ENCODE assay signal across 15 cellular contexts in the genomic region with DNA sequence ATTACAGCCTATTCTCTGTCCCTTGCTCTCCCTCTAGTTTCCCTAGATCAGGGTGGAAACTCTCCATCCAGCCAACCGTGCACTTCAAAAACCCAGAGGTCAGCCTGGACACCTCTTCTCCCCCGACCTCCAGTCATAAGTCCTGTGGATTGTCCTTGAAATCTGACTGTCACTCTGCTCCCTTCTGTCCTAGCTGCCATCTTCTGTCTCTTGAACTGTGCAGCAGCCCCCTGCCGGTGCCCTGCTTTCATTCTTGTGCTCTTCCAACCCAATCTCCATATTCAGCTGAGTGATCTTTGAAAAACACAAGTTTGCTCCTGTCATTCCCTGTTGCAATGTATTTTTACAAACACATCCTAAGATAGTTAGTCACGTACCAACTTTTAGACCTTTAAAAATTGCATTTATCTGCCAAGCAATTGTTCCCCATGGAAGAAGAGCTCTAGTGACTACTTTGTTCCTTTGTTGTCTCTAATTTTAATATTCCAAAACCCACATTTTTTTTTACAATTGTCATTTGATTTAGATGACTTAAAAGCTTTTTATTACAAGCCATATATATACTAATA.
DNase-seq lines count a peak whose midpoint lies in the region; ATAC-seq, FAIRE-seq and TF ChIP-seq lines count a peak whose summit lies in the region.
"Had no signal": no experiment of that assay in that cellular context is flagged by ENCODE, and none has a peak within 500 bp of the region (broad histone marks: within the 10 kb centered on the region; RNA-seq: fewer than 3 reads in every experiment).

No MANE protein-coding gene starts in this region.

- POLR2A ChIA-PET in GM12878 (lab: Charles Lee) = interaction anchor here (1.0 to 2.8 kb wide), 10 partner anchors 10 to 324 kb away, joined by 3 to 29 read pairs (median 5); no protein-coding TSS in a partner anchor

- WGBS in GM12878 (ENCODE audit: insufficient coverage, insufficient replicate concordance, low lambda C conversion rate, missing lambda C conversion rate) = 96% methylated on average over 4 of the region's 4 CpGs

- H2AFZ ChIP-seq in KMS-11 (ENCODE audit: low read depth) (no peak overlapping the region), GM12878 (ENCODE audit: control insufficient read depth, low read depth, low read length) (no peak overlapping the region)

- in situ Hi-C loops in GM12878 (cut with MboI) = no loop called here

- RAD21 ChIA-PET in GM12878 (lab: Charles Lee; ENCODE audit: unreplicated experiment) = interaction anchor here (0.8 to 2.8 kb wide), 24 partner anchors 10 to 164 kb away, joined by 3 to 58 read pairs (median 4); no protein-coding TSS in a partner anchor

- H3K4me2 ChIP-seq in KMS-11 = peak overlapping the region; percentile 62
- H3K4me2 ChIP-seq in GM12878 (ENCODE audit: control insufficient read depth, insufficient read depth) = peak overlapping the region; percentile 86; the same call in 1 of the 2 replicates

- ATAC-seq in GM12878 (peak; percentile 36), HG02852 (IDR thresholded peaks at IDR 0.05; ENCODE audit: unreplicated experiment) (no peak)

- no peaks in the 10 kb centered on the region for H3K9me3 ChIP-seq in GM12878 (replicated peaks; ENCODE audit: control insufficient read depth, insufficient read depth, low read length)
- H3K9me3 ChIP-seq: MG63, SJCRH30, uterus had no signal

- SMC1A ChIA-PET in GM12878 (lab: Charles Lee; ENCODE audit: uncharacterized antibody, unreplicated experiment) = interaction anchor here (0.6 to 7.8 kb wide), 33 partner anchors 12 to 340 kb away, joined by 3 to 138 read pairs (median 5); partner anchors contain the start of genes CAMKMT and PREPL

- no peaks in the 10 kb centered on the region for H3K27me3 ChIP-seq in KMS-11 (ENCODE audit: insufficient read depth, low read depth)
- no peaks in the 10 kb centered on the region for H3K27me3 ChIP-seq in GM12878 (replicated peaks in 1 of 2; ENCODE audit: control insufficient read depth in 2 of 2, insufficient read depth in 2 of 2, low read length in 1 of 2)
- H3K27me3 ChIP-seq: MG63, SJCRH30, uterus had no signal

- TF ChIP-seq CTCF in KMS-11 (conservative IDR thresholded peaks at IDR 0.05; ENCODE audit: low read depth, low read length) (0 out of 2 replicates have a peak, but pooled peaks have one; percentile 17), GM12878 (IDR thresholded peaks at IDR 0.05 in 2 of 3, conservative IDR thresholded peaks at IDR 0.05 in 1 of 3; ENCODE audit: control insufficient read depth in 2 of 3, extremely low read depth in 1 of 3, insufficient read depth in 1 of 3, low read depth in 3 of 3, low read length in 3 of 3) (peak in 1 of 3 experiments; percentile 29; a peak in 2 of 6 replicates)

- H4K20me1 ChIP-seq in KMS-11 (ENCODE audit: insufficient read depth) (no peaks in the 10 kb centered on the region), GM12878 (ENCODE audit: control insufficient read depth, insufficient read depth) (no peaks in the 10 kb centered on the region)

- CTCF ChIA-PET in GM12878 (lab: Yijun Ruan, JAX) = interaction anchor here (0.8 to 3.5 kb wide), 22 partner anchors 10 to 342 kb away, joined by 3 to 16 read pairs (median 4); no protein-coding TSS in a partner anchor

- intact Hi-C loops in GM12878 (cut with micrococcal nuclease; ENCODE audit: unreplicated experiment) = no loop called here

- H3K4me1 ChIP-seq in KMS-11 (ENCODE audit: low read depth, poor library complexity, severe bottlenecking) = peaks cover 53% of the 10 kb centered on the region
- H3K4me1 ChIP-seq in GM12878 (ENCODE audit: control insufficient read depth, insufficient read depth, low read length) = peaks cover 26% of the 10 kb centered on the region
- H3K4me1 ChIP-seq: SJCRH30, uterus had no signal

- H3K36me3 ChIP-seq in KMS-11 (ENCODE audit: insufficient read depth) (no peaks in the 10 kb centered on the region), GM12878 (ENCODE audit: control insufficient read depth in 2 of 2, insufficient read depth in 2 of 2, low read length in 1 of 2) (no peaks in the 10 kb centered on the region)
- H3K36me3 ChIP-seq: MG63, SJCRH30, uterus had no signal

- H3K79me2 ChIP-seq in KMS-11 (ENCODE audit: insufficient read depth, low read depth) (no peaks in the 10 kb centered on the region), GM12878 (ENCODE audit: control insufficient read depth, insufficient read depth, low read length) (no peaks in the 10 kb centered on the region)

- TF ChIP-seq RAD21 in GM12878 (IDR thresholded peaks at IDR 0.05; ENCODE audit: insufficient read depth, low read depth, low read length) = no peak

- TF ChIP-seq EP300 in GM12878 (IDR thresholded peaks at IDR 0.05; ENCODE audit: borderline replicate concordance in 1 of 2, control insufficient read depth in 1 of 2, low read depth in 2 of 2, low read length in 2 of 2) = no peak

- BruUV-seq in GM12878 (replicated peaks; lab: Mats Ljungman, UMichigan) = no TSS peak

- no peak overlapping the region for H3K9ac ChIP-seq in KMS-11
- H3K9ac ChIP-seq in GM12878 (ENCODE audit: control insufficient read depth, insufficient read depth, low read length) = no peak overlapping the region

- DNase-seq in ELF-1 (ENCODE audit: low read depth, low spot score) (peak; percentile 5), GM12878 (ENCODE audit: low read depth, low spot score) (no peak), pons (ENCODE audit: low spot score) (peak; percentile 5), Kasumi-1 (lab: John Stamatoyannopoulos, UW) (no peak), putamen (ENCODE audit: low spot score) (no peak)
- DNase-seq: activated CD8-positive, alpha-beta T cell treated with anti-CD3 and anti-CD28 coated beads, Interleukin-2, amount 10 ng/mL, durations not matched to agents 7 days and 5 days; CD8-positive, alpha-beta memory T cell; MG63; NK-92 treated with Interleukin-12 subunit alpha and Interleukin-12 subunit beta, amount 100 ng/mL, for 24 hours; occipital lobe; SJCRH30; uterus had no signal

- FAIRE-seq in GM12878 (lab: Jason Lieb, UNC) = no peak

- H3K27ac ChIP-seq in KMS-11 = peak overlapping the region; percentile 53; the same call in 1 of the 2 replicates
- H3K27ac ChIP-seq in GM12878 (ENCODE audit: control insufficient read depth, insufficient read depth) = peak overlapping the region; percentile 71
- H3K27ac ChIP-seq: SJCRH30, skin epidermis, uterus had no signal

- TF ChIP-seq POLR2A in GM12878 (IDR thresholded peaks at IDR 0.05; ENCODE audit: low read depth, low read length) = no peak

- H3K4me3 ChIP-seq in KMS-11 (IDR thresholded peaks at IDR 0.05; ENCODE audit: insufficient read depth, low read depth, low read length) (no peak overlapping the region), GM12878 (no peak overlapping the region)
- H3K4me3 ChIP-seq: MG63, SJCRH30, skin epidermis, uterus had no signal

TF ChIP-seq in GM12878, 131 proteins besides CTCF, POLR2A, EP300 and RAD21:
- TF ChIP-seq, protein P1, sequence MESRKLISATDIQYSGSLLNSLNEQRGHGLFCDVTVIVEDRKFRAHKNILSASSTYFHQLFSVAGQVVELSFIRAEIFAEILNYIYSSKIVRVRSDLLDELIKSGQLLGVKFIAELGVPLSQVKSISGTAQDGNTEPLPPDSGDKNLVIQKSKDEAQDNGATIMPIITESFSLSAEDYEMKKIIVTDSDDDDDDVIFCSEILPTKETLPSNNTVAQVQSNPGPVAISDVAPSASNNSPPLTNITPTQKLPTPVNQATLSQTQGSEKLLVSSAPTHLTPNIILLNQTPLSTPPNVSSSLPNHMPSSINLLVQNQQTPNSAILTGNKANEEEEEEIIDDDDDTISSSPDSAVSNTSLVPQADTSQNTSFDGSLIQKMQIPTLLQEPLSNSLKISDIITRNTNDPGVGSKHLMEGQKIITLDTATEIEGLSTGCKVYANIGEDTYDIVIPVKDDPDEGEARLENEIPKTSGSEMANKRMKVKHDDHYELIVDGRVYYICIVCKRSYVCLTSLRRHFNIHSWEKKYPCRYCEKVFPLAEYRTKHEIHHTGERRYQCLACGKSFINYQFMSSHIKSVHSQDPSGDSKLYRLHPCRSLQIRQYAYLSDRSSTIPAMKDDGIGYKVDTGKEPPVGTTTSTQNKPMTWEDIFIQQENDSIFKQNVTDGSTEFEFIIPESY (IDR thresholded peaks at IDR 0.05) = no peak
- TF ChIP-seq HCFC1 (IDR thresholded peaks at IDR 0.05; ENCODE audit: low read length) (no peak), STAT1 (conservative IDR thresholded peaks at IDR 0.05) (no peak), CHD2 (IDR thresholded peaks at IDR 0.05; ENCODE audit: borderline replicate concordance, low read depth, low read length) (no peak), PAX8 (IDR thresholded peaks at IDR 0.05) (no peak)
- TF ChIP-seq, protein P2, sequence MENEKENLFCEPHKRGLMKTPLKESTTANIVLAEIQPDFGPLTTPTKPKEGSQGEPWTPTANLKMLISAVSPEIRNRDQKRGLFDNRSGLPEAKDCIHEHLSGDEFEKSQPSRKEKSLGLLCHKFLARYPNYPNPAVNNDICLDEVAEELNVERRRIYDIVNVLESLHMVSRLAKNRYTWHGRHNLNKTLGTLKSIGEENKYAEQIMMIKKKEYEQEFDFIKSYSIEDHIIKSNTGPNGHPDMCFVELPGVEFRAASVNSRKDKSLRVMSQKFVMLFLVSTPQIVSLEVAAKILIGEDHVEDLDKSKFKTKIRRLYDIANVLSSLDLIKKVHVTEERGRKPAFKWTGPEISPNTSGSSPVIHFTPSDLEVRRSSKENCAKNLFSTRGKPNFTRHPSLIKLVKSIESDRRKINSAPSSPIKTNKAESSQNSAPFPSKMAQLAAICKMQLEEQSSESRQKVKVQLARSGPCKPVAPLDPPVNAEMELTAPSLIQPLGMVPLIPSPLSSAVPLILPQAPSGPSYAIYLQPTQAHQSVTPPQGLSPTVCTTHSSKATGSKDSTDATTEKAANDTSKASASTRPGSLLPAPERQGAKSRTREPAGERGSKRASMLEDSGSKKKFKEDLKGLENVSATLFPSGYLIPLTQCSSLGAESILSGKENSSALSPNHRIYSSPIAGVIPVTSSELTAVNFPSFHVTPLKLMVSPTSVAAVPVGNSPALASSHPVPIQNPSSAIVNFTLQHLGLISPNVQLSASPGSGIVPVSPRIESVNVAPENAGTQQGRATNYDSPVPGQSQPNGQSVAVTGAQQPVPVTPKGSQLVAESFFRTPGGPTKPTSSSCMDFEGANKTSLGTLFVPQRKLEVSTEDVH (IDR thresholded peaks at IDR 0.05; ENCODE audit: low read depth, partially characterized antibody) = no peak

Comparison
In these comparisons a context has a peak if more than half of its experiments do, and no peak if none do; other contexts are left out.
1. DNase-seq: peak in ELF-1 (single experiment) and pons (single experiment); none in GM12878 (single experiment), Kasumi-1 (0 of 2) and putamen (single experiment).